Comparison of ENCODE assay signal across 11 cellular contexts in the genomic region with DNA sequence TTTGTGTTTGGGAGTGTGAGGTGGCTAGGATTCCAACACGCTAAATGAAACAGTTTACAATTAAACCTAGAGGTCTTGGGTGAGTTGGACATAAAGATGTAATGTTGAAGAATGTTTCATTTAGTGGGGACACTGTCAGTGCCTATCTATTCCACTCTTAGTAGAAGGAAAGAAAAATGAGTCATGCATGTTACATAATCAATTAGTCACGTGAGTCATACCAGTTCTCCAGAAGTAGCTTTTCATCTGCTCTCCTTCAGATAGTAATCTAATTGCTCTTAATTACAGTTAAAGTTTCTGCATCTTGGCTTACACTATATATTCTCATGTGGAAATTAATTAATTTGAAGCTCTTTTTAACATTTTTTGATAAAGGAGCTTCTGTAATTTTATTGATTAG.
A peak's percentile ranks its signal among the peaks of the same experiment; 100 is the strongest.
DNase-seq lines count a peak whose midpoint lies in the region; ATAC-seq and TF ChIP-seq lines count a peak whose summit lies in the region.
"Had no signal": no experiment of that assay in that cellular context is flagged by ENCODE, and none has a peak within 500 bp of the region (broad histone marks: within the 10 kb centered on the region; RNA-seq: fewer than 3 reads in every experiment).

No MANE protein-coding gene starts in this region.

- peaks cover 0 to 4% (median 0%) of the 10 kb centered on the region in 9 donors for H3K9me3 Mint-ChIP-seq in naive thymus-derived CD8-positive, alpha-beta T cell

- intact Hi-C loops in PC-3 (cut with micrococcal nuclease): no loop called here

- H3K27me3 ChIP-seq in PC-3 (ENCODE audit: low read length): peaks cover 20% of the 10 kb centered on the region
- H3K27me3 ChIP-seq: right lobe of liver had no signal

- no peak overlapping the region for H3K4me3 Mint-ChIP-seq in naive thymus-derived CD8-positive, alpha-beta T cell

- DNase-seq in NCI-H82 (lab: John Stamatoyannopoulos, UW) (peak; percentile 21), NCI-H82 treated with DMSO at 0.1 percent for 48 hours (lab: John Stamatoyannopoulos, UW; ENCODE audit: unreplicated experiment) (no peak), PC-3 (peak; percentile 60), erythroblast (lab: John Stamatoyannopoulos, UW) (peak; percentile 45 to 77), stromal cell of bone marrow (ENCODE audit: low read depth) (peak; percentile 24), NCI-H2081 (lab: John Stamatoyannopoulos, UW) (no peak), substantia nigra (lab: John Stamatoyannopoulos, UW) (no peak)
- no peak for DNase-seq in naive thymus-derived CD8-positive, alpha-beta T cell
- DNase-seq: activated CD4-positive, alpha-beta T cell treated with anti-CD3 and anti-CD28 coated beads for 1 hour; activated naive CD4-positive, alpha-beta T cell; right lobe of liver had no signal

- H3K36me3 Mint-ChIP-seq in naive thymus-derived CD8-positive, alpha-beta T cell: peaks cover 0 to 6% (median 2%) of the 10 kb centered on the region in 3 donors

- H3K79me2 ChIP-seq in PC-3 (ENCODE audit: low read length): no peaks in the 10 kb centered on the region

- H3K4me2 ChIP-seq in PC-3 (ENCODE audit: low read length): no peak overlapping the region

- H3K36me3 ChIP-seq in PC-3 (ENCODE audit: low read depth, low read length): no peaks in the 10 kb centered on the region
- H3K36me3 ChIP-seq: right lobe of liver had no signal

- no TSS peak for BruUV-seq in PC-3 (replicated peaks; lab: Mats Ljungman, UMichigan)

- no peak for TF ChIP-seq POLR2A in erythroblast (IDR thresholded peaks at IDR 0.05; ENCODE audit: low read length)

- no peaks in the 10 kb centered on the region for H3K9me3 ChIP-seq in PC-3 (ENCODE audit: low read length)
- H3K9me3 ChIP-seq: right lobe of liver had no signal

- H3K4me1 Mint-ChIP-seq in naive thymus-derived CD8-positive, alpha-beta T cell: no peaks in the 10 kb centered on the region

- no peak for TF ChIP-seq CTCF in PC-3 (conservative IDR thresholded peaks at IDR 0.05; ENCODE audit: low read depth, low read length)

- no peak overlapping the region for H3K9ac ChIP-seq in PC-3 (ENCODE audit: low read length)

- no peaks in the 10 kb centered on the region for H3F3A ChIP-seq in PC-3 (ENCODE audit: low read length, unreplicated experiment)

- H3K27ac Mint-ChIP-seq in naive thymus-derived CD8-positive, alpha-beta T cell: no peak overlapping the region

- peaks cover 0 to 8% (median 4%) of the 10 kb centered on the region in 5 donors for H3K27me3 Mint-ChIP-seq in naive thymus-derived CD8-positive, alpha-beta T cell

- H3K27ac ChIP-seq in PC-3 (ENCODE audit: low read length): no peak overlapping the region
- no peak overlapping the region for H3K27ac ChIP-seq in substantia nigra (ENCODE audit: low read depth, low read length, poor library complexity, severe bottlenecking)
- H3K27ac ChIP-seq: right lobe of liver had no signal

- no peaks in the 10 kb centered on the region for H4K20me1 ChIP-seq in PC-3 (ENCODE audit: low read length)

- H3K4me3 ChIP-seq in PC-3 (ENCODE audit: low read length): no peak overlapping the region
- H3K4me3 ChIP-seq: right lobe of liver had no signal

- no peak for ATAC-seq in PC-3
- no peak for ATAC-seq in naive thymus-derived CD8-positive, alpha-beta T cell

- H3K9me2 ChIP-seq in PC-3 (replicated peaks; ENCODE audit: low read length): no peaks in the 10 kb centered on the region

- POLR2A ChIA-PET in PC-3 (lab: Charles Lee; ENCODE audit: unreplicated experiment): no interaction called here
- POLR2A ChIA-PET in naive thymus-derived CD8-positive, alpha-beta T cell (lab: Charles Lee): no interaction called here

- CTCF ChIA-PET in PC-3 (lab: Charles Lee): no interaction called here

- no peak overlapping the region for H2AFZ ChIP-seq in PC-3 (ENCODE audit: low read length)

- no peaks in the 10 kb centered on the region for H3K4me1 ChIP-seq in PC-3 (ENCODE audit: insufficient read depth, low read length)
- H3K4me1 ChIP-seq: right lobe of liver had no signal

Comparison
In these comparisons a context has a peak if more than half of its experiments do, and no peak if none do; other contexts are left out.
1. DNase-seq: peak in NCI-H82 (single experiment), PC-3 (single experiment), erythroblast (2 of 2) and stromal cell of bone marrow (single experiment); none in NCI-H82 treated with DMSO at 0.1 percent for 48 hours (single experiment), naive thymus-derived CD8-positive, alpha-beta T cell (0 of 10), NCI-H2081 (0 of 2) and substantia nigra (0 of 49).